14 cellular contexts compared by ENCODE assay signal in genomic region chr12:93407283-93407962, GRCh38. TPM values are rescaled to one million over a fixed set of nuclear protein-coding genes. Genes with fewer than 3 reads are reported as not detected.
DNase-seq lines count a peak whose midpoint lies in the region; ATAC-seq, FAIRE-seq and TF ChIP-seq lines count a peak whose summit lies in the region.
"Had no signal": no experiment of that assay in that cellular context is flagged by ENCODE, and none has a peak within 500 bp of the region (broad histone marks: within the 10 kb centered on the region; RNA-seq: fewer than 3 reads in every experiment).

No MANE protein-coding gene starts in this region.

- H3K9me3 Mint-ChIP-seq in activated naive CD4-positive, alpha-beta T cell treated with anti-CD3 and anti-CD28 coated beads for 36 hours: peaks cover 2% of the 10 kb centered on the region
- H3K9me3 Mint-ChIP-seq in IgD-negative memory B cell: no peaks in the 10 kb centered on the region

- intact Hi-C loops in activated naive CD4-positive, alpha-beta T cell treated with anti-CD3 and anti-CD28 coated beads for 36 hours (cut with micrococcal nuclease): no loop called here
- intact Hi-C loops in K562 (cut with micrococcal nuclease): no loop called here
- intact Hi-C loops in psoas muscle (cut with DNase I): loop anchor here in 1 of 2 donors (5.0 kb wide), 1 partner anchor 420 kb away; no protein-coding TSS in a partner anchor

- no peak overlapping the region for H3K4me2 ChIP-seq in K562 (ENCODE audit: insufficient read depth, low read length)

- H3K4me1 Mint-ChIP-seq in activated naive CD4-positive, alpha-beta T cell treated with anti-CD3 and anti-CD28 coated beads for 36 hours (ENCODE audit: low read depth): peaks cover 48% of the 10 kb centered on the region
- peaks cover 8 to 24% (median 12%) of the 10 kb centered on the region in 3 donors for H3K4me1 Mint-ChIP-seq in IgD-negative memory B cell

- WGBS in K562 (ENCODE audit: insufficient coverage, low coverage, missing lambda C conversion rate): 79% methylated on average over 4 of the region's 4 CpGs
- WGBS in psoas muscle, 3 donors: 60 to 78% (median 65%) methylated on average over 4 of the region's 4 CpGs

- FAIRE-seq in K562 (lab: Jason Lieb, UNC): no peak

- no peak overlapping the region for H2AFZ ChIP-seq in K562 (ENCODE audit: low read depth, low read length)

- no peaks in the 10 kb centered on the region; the same call in 1 of the 2 replicates for H4K20me1 ChIP-seq in K562 (replicated peaks; ENCODE audit: control insufficient read depth, insufficient read depth, low read length)

- no peaks in the 10 kb centered on the region for H3K27me3 Mint-ChIP-seq in activated naive CD4-positive, alpha-beta T cell treated with anti-CD3 and anti-CD28 coated beads for 36 hours (ENCODE audit: low read depth)
- H3K27me3 Mint-ChIP-seq in IgD-negative memory B cell: no peaks in the 10 kb centered on the region

- TF ChIP-seq POLR2A in K562 (conservative IDR thresholded peaks at IDR 0.05): no peak; the same call in none of the 2 replicates

- no peaks in the 10 kb centered on the region for H3K9me1 ChIP-seq in K562 (ENCODE audit: control insufficient read depth, insufficient read depth, low read length)

- H3K27ac ChIP-seq in K562 (ENCODE audit: extremely low read depth, low read depth, low read length) (no peak overlapping the region), psoas muscle (peak overlapping the region; percentile 18)
- H3K27ac ChIP-seq: tibial nerve, WERI-Rb-1 had no signal

- H3K9ac ChIP-seq in K562 (ENCODE audit: insufficient read depth in 1 of 2, low read depth in 2 of 2, low read length in 2 of 2): no peak overlapping the region

- no peak for TF ChIP-seq RAD21 in K562 (CRISPR knock-in tag; conservative IDR thresholded peaks at IDR 0.05 in 1 of 2, IDR thresholded peaks at IDR 0.05 in 1 of 2)

- CTCF ChIA-PET in activated naive CD4-positive, alpha-beta T cell treated with anti-CD3 and anti-CD28 coated beads for 36 hours (lab: Charles Lee): interaction anchor here (1.2 to 4.6 kb wide), 3 partner anchors 11 to 27 kb away, joined by 3 to 32 read pairs (median 7); no protein-coding TSS in a partner anchor
- CTCF ChIA-PET in K562 (lab: Yijun Ruan, JAX; ENCODE audit: low intra/inter-chr PET ratio): no interaction called here

- H3K79me2 ChIP-seq in K562 (ENCODE audit: control insufficient read depth, insufficient read depth, low read length): peaks cover 18% of the 10 kb centered on the region

- H3K4me1 ChIP-seq in K562 (replicated peaks in 1 of 2; ENCODE audit: control insufficient read depth in 2 of 2, insufficient read depth in 2 of 2, low read length in 2 of 2): no peaks in the 10 kb centered on the region; a peak in 1 of 5 replicates
- peaks cover 32% of the 10 kb centered on the region for H3K4me1 ChIP-seq in psoas muscle

- no peak overlapping the region for H3K4me3 Mint-ChIP-seq in activated naive CD4-positive, alpha-beta T cell treated with anti-CD3 and anti-CD28 coated beads for 36 hours
- no peak overlapping the region for H3K4me3 Mint-ChIP-seq in IgD-negative memory B cell

- no TSS peak for BruUV-seq in K562 (replicated peaks; lab: Mats Ljungman, UMichigan)

- no peaks in the 10 kb centered on the region for H3K9me3 ChIP-seq in K562 (replicated peaks; ENCODE audit: control insufficient read depth, insufficient read depth, low read depth, low read length)
- no peaks in the 10 kb centered on the region for H3K9me3 ChIP-seq in psoas muscle
- H3K9me3 ChIP-seq: tibial nerve had no signal

- in situ Hi-C loops in K562 (cut with MboI): loop anchor here (25.0 kb wide), 2 partner anchors 420 to 620 kb away; no protein-coding TSS in a partner anchor

- no peak for TF ChIP-seq EP300 in K562 (IDR thresholded peaks at IDR 0.05; ENCODE audit: low read length)

- H3K27me3 ChIP-seq in K562 (ENCODE audit: control insufficient read depth in 2 of 2, insufficient read depth in 2 of 2, low read length in 2 of 2) (no peaks in the 10 kb centered on the region), psoas muscle (ENCODE audit: insufficient read depth in 3 of 3, low read length in 2 of 3) (no peaks in the 10 kb centered on the region)
- H3K27me3 ChIP-seq: tibial nerve had no signal

- DNase-seq in activated naive CD4-positive, alpha-beta T cell treated with anti-CD3 and anti-CD28 coated beads for 36 hours: no peak
- DNase-seq in activated naive CD4-positive, alpha-beta T cell (lab: John Stamatoyannopoulos, UW): no peak
- DNase-seq in K562 (ENCODE audit: extremely low read depth in 1 of 4, low spot score in 3 of 4) (no peak), psoas muscle (no peak), AG08396 (ENCODE audit: low spot score) (no peak), NCI-H2196 treated with DMSO at 0.1 percent for 48 hours (lab: John Stamatoyannopoulos, UW; ENCODE audit: unreplicated experiment) (no peak)
- DNase-seq: DMS79 treated with DMSO at 0.1 percent for 48 hours; effector CD4-positive, alpha-beta T cell; NCI-H226; stimulated activated CD4-positive, alpha-beta T cell treated with anti-CD3 and anti-CD28 coated beads, Interleukin-15, amount 100 ng/mL, for 24 hours; WERI-Rb-1 had no signal

- peaks cover 43% of the 10 kb centered on the region for H3K36me3 Mint-ChIP-seq in activated naive CD4-positive, alpha-beta T cell treated with anti-CD3 and anti-CD28 coated beads for 36 hours (ENCODE audit: low read depth)
- peaks cover 5% of the 10 kb centered on the region for H3K36me3 Mint-ChIP-seq in IgD-negative memory B cell

- ATAC-seq in K562 (0 out of 3 replicates have a peak, but pooled peaks have one; percentile 5), psoas muscle (peak in 1 of 4 donors; percentile 26), HG03135 (IDR thresholded peaks at IDR 0.05; ENCODE audit: unreplicated experiment) (no peak)

- POLR2A ChIA-PET in K562 (lab: Yijun Ruan, JAX): interaction anchor here (0.7 to 1.3 kb wide), 5 partner anchors 13 to 695 kb away, joined by 3 to 6 read pairs (median 4); no protein-coding TSS in a partner anchor

- H3K27ac Mint-ChIP-seq in activated naive CD4-positive, alpha-beta T cell treated with anti-CD3 and anti-CD28 coated beads for 36 hours: peak overlapping the region; percentile 47
- peak overlapping the region in 2 of 3 donors; percentile 29 to 78 for H3K27ac Mint-ChIP-seq in IgD-negative memory B cell

- H3K36me3 ChIP-seq in K562 (ENCODE audit: control insufficient read depth, insufficient read depth, low read length) (peaks cover 63% of the 10 kb centered on the region), psoas muscle (ENCODE audit: insufficient read depth in 1 of 2, low read depth in 1 of 2) (peaks cover 0 to 16% of the 10 kb centered on the region in 2 donors)

- TF ChIP-seq CTCF in K562 (IDR thresholded peaks at IDR 0.05 in 2 of 3, conservative IDR thresholded peaks at IDR 0.05 in 1 of 3; ENCODE audit: insufficient read depth in 2 of 3, low read depth in 1 of 3, low read length in 3 of 3) (no peak), psoas muscle (IDR thresholded peaks at IDR 0.05) (no peak)

- H3K4me3 ChIP-seq in K562 (no peak overlapping the region), psoas muscle (no peak overlapping the region)
- H3K4me3 ChIP-seq: tibial nerve had no signal

RNA-seq across cellular contexts. Expression of gene NUDT4, which starts 29.7 kb away (rescaled TPM):
- total RNA-seq in activated naive CD4-positive, alpha-beta T cell treated with anti-CD3 and anti-CD28 coated beads for 36 hours: 10 to 100 TPM; 52.2 to 53.1 TPM
- polyA plus RNA-seq in IgD-negative memory B cell (99.0 TPM), K562 (2011; rRNA removed) (112 and 164 TPM in 2 replicates), K562 (2014; fragmentation: Illumina TruSeq; extraction: Trizol) (116 and 128 TPM in 2 replicates), K562 (2014; fragmentation: Nextera tagmentation; extraction: Ambion mirVana) (10 to 100 TPM; 38.1 to 60.2 TPM), K562 (2014; rRNA removed) (84.6 and 94.2 TPM in 2 replicates), psoas muscle (100 to 1,000 TPM in 1 of 3 donors, 10 to 100 TPM in 2; 48.3 to 108 (median 76.1) TPM)
- 29.5 and 81.9 TPM in 2 replicates for total RNA-seq in K562 (2011; cell fraction: chromatin; rRNA removed; ENCODE audit: low replicate concordance)
- total RNA-seq in K562 (2011; cell fraction: nucleolus; rRNA removed): 29.0 and 33.4 TPM in 2 replicates
- 63.9 and 138 TPM in 2 replicates for total RNA-seq in K562 (2011; cell fraction: nucleoplasm; rRNA removed)
- total RNA-seq in K562 (2014; rRNA removed) (87.5 and 102 TPM in 2 replicates), K562 (2014; rRNA removed; fragmentation: Illumina TruSeq; extraction: Trizol) (158 and 187 TPM in 2 replicates), K562 (2015; rRNA removed; fragmentation: Illumina TruSeq; extraction: Trizol) (87.4 and 99.2 TPM in 2 replicates), K562 (2021) (132 and 147 TPM in 2 replicates), psoas muscle (100 to 1,000 TPM; 187 to 254 (median 211) TPM)
- polyA plus RNA-seq in K562 (2011; cell fraction: cytosol; rRNA removed): 57.9 and 68.4 TPM in 2 replicates
- 14.0 and 27.3 TPM in 2 replicates for polyA plus RNA-seq in K562 (2011; cell fraction: nucleus; rRNA removed)
- 64.5 and 88.2 TPM in 2 replicates for polyA plus RNA-seq in K562 (2012)
- 147 and 162 TPM in 2 replicates for polyA minus RNA-seq in K562 (2011; rRNA and poly(A)+ RNA removed)
- polyA minus RNA-seq in K562 (2011; cell fraction: cytosol; rRNA and poly(A)+ RNA removed): 62.3 and 75.6 TPM in 2 replicates
- polyA minus RNA-seq in K562 (2011; cell fraction: nucleus; rRNA and poly(A)+ RNA removed): 27.5 and 37.5 TPM in 2 replicates

RNA-seq across cellular contexts. Expression of gene UBE2N, which starts 34.3 kb away (rescaled TPM):
- 100 to 1,000 TPM; 143 TPM for total RNA-seq in activated naive CD4-positive, alpha-beta T cell treated with anti-CD3 and anti-CD28 coated beads for 36 hours
- polyA plus RNA-seq in IgD-negative memory B cell (245 TPM), K562 (2011; rRNA removed) (286 and 326 TPM in 2 replicates), K562 (2014; fragmentation: Illumina TruSeq; extraction: Trizol) (252 and 303 TPM in 2 replicates), K562 (2014; fragmentation: Nextera tagmentation; extraction: Ambion mirVana) (100 to 1,000 TPM; 727 to 826 TPM), K562 (2014; rRNA removed) (222 and 407 TPM in 2 replicates), psoas muscle (100 to 1,000 TPM in 1 of 3 donors, 10 to 100 TPM in 2; 52.8 to 104 (median 91.4) TPM)
- 19.7 and 39.0 TPM in 2 replicates for total RNA-seq in K562 (2011; cell fraction: chromatin; rRNA removed; ENCODE audit: low replicate concordance)
- total RNA-seq in K562 (2011; cell fraction: nucleolus; rRNA removed): 10.3 and 11.1 TPM in 2 replicates
- 22.5 and 40.5 TPM in 2 replicates for total RNA-seq in K562 (2011; cell fraction: nucleoplasm; rRNA removed)
- total RNA-seq in K562 (2014; rRNA removed) (189 and 218 TPM in 2 replicates), K562 (2014; rRNA removed; fragmentation: Illumina TruSeq; extraction: Trizol) (224 and 228 TPM in 2 replicates), K562 (2015; rRNA removed; fragmentation: Illumina TruSeq; extraction: Trizol) (230 and 260 TPM in 2 replicates), K562 (2021) (207 and 219 TPM in 2 replicates), psoas muscle (10 to 100 TPM; 70.6 to 97.6 (median 80.0) TPM)
- polyA plus RNA-seq in K562 (2011; cell fraction: cytosol; rRNA removed): 118 and 141 TPM in 2 replicates
- polyA plus RNA-seq in K562 (2011; cell fraction: nucleus; rRNA removed): 72.6 and 99.0 TPM in 2 replicates
- polyA plus RNA-seq in K562 (2012): 124 and 338 TPM in 2 replicates
- polyA minus RNA-seq in K562 (2011; rRNA and poly(A)+ RNA removed): 197 and 210 TPM in 2 replicates
- polyA minus RNA-seq in K562 (2011; cell fraction: cytosol; rRNA and poly(A)+ RNA removed): 90.7 and 93.3 TPM in 2 replicates
- polyA minus RNA-seq in K562 (2011; cell fraction: nucleus; rRNA and poly(A)+ RNA removed): 8.3 and 15.4 TPM in 2 replicates

RNA-seq across cellular contexts. Expression of gene MRPL42, which starts 59.9 kb away (rescaled TPM):
- total RNA-seq in activated naive CD4-positive, alpha-beta T cell treated with anti-CD3 and anti-CD28 coated beads for 36 hours: 10 to 100 TPM; 93.8 to 95.8 TPM
- polyA plus RNA-seq in IgD-negative memory B cell (84.5 TPM), K562 (2011; rRNA removed) (221 and 303 TPM in 2 replicates), K562 (2014; fragmentation: Illumina TruSeq; extraction: Trizol) (217 and 218 TPM in 2 replicates), K562 (2014; fragmentation: Nextera tagmentation; extraction: Ambion mirVana) (100 to 1,000 TPM; 696 to 806 TPM), K562 (2014; rRNA removed) (174 and 183 TPM in 2 replicates), psoas muscle (10 to 100 TPM; 27.5 to 48.3 (median 38.3) TPM)
- total RNA-seq in K562 (2011; cell fraction: chromatin; rRNA removed; ENCODE audit: low replicate concordance): 54.6 and 119 TPM in 2 replicates
- 45.7 and 45.9 TPM in 2 replicates for total RNA-seq in K562 (2011; cell fraction: nucleolus; rRNA removed)
- 59.8 and 74.6 TPM in 2 replicates for total RNA-seq in K562 (2011; cell fraction: nucleoplasm; rRNA removed)
- total RNA-seq in K562 (2014; rRNA removed) (104 TPM in 2 replicates), K562 (2014; rRNA removed; fragmentation: Illumina TruSeq; extraction: Trizol) (230 and 267 TPM in 2 replicates), K562 (2015; rRNA removed; fragmentation: Illumina TruSeq; extraction: Trizol) (137 and 158 TPM in 2 replicates), K562 (2021) (153 and 163 TPM in 2 replicates), psoas muscle (10 to 100 TPM; 22.7 to 37.3 (median 24.1) TPM)
- 49.8 and 118 TPM in 2 replicates for polyA plus RNA-seq in K562 (2011; cell fraction: cytosol; rRNA removed)
- polyA plus RNA-seq in K562 (2011; cell fraction: nucleus; rRNA removed): 28.7 and 48.0 TPM in 2 replicates
- polyA plus RNA-seq in K562 (2012): 87.5 and 143 TPM in 2 replicates
- 236 and 245 TPM in 2 replicates for polyA minus RNA-seq in K562 (2011; rRNA and poly(A)+ RNA removed)
- 38.3 and 40.2 TPM in 2 replicates for polyA minus RNA-seq in K562 (2011; cell fraction: cytosol; rRNA and poly(A)+ RNA removed)
- 18.6 and 50.8 TPM in 2 replicates for polyA minus RNA-seq in K562 (2011; cell fraction: nucleus; rRNA and poly(A)+ RNA removed)
